Comparison of ENCODE assay signal across 8 cellular contexts in genomic region chr12:128829870-128830504, GRCh38. TPM values are rescaled to one million over a fixed set of nuclear protein-coding genes. Genes with fewer than 3 reads are reported as not detected.
A peak's percentile ranks its signal among the peaks of the same experiment; 100 is the strongest.
DNase-seq lines count a peak whose midpoint lies in the region; ATAC-seq and TF ChIP-seq lines count a peak whose summit lies in the region.

No MANE protein-coding gene starts in this region.

- H3K4me1 Mint-ChIP-seq in activated naive CD8-positive, alpha-beta T cell treated with anti-CD3 and anti-CD28 coated beads, Interleukin-2, amount 50 U/mL, for 24 hours: peaks cover 21% of the 10 kb centered on the region

- H3K4me3 ChIP-seq in upper lobe of right lung: no peak overlapping the region

- H3K4me1 ChIP-seq in upper lobe of right lung: no peaks in the 10 kb centered on the region

- peak overlapping the region; percentile 70 for H3K27ac Mint-ChIP-seq in activated naive CD8-positive, alpha-beta T cell treated with anti-CD3 and anti-CD28 coated beads, Interleukin-2, amount 50 U/mL, for 24 hours

- DNase-seq in activated naive CD8-positive, alpha-beta T cell treated with anti-CD3 and anti-CD28 coated beads, Interleukin-2, amount 50 U/mL, for 24 hours: peak; percentile 24
- DNase-seq in upper lobe of right lung (no peak), SW 1271 (lab: John Stamatoyannopoulos, UW) (no peak), NCI-H2196 (lab: John Stamatoyannopoulos, UW; ENCODE audit: unreplicated experiment) (no peak), caudate nucleus (lab: John Stamatoyannopoulos, UW) (no peak)

- H3K9me3 Mint-ChIP-seq in activated naive CD8-positive, alpha-beta T cell treated with anti-CD3 and anti-CD28 coated beads, Interleukin-2, amount 50 U/mL, for 24 hours: no peaks in the 10 kb centered on the region

- TF ChIP-seq CTCF in upper lobe of right lung (IDR thresholded peaks at IDR 0.05): no peak

- no peak overlapping the region for H3K27ac ChIP-seq in upper lobe of right lung
- no peak overlapping the region for H3K27ac ChIP-seq in caudate nucleus (ENCODE audit: low read depth, low read length)

- H3K36me3 ChIP-seq in upper lobe of right lung: no peaks in the 10 kb centered on the region

- H3K4me3 Mint-ChIP-seq in activated naive CD8-positive, alpha-beta T cell treated with anti-CD3 and anti-CD28 coated beads, Interleukin-2, amount 50 U/mL, for 24 hours: peak overlapping the region; percentile 4

- no peaks in the 10 kb centered on the region for H3K27me3 ChIP-seq in upper lobe of right lung

- intact Hi-C loops in upper lobe of right lung (cut with DNase I): no loop called here

- H3K27me3 Mint-ChIP-seq in activated naive CD8-positive, alpha-beta T cell treated with anti-CD3 and anti-CD28 coated beads, Interleukin-2, amount 50 U/mL, for 24 hours: peaks cover 12% of the 10 kb centered on the region

- ATAC-seq in GM18499 (IDR thresholded peaks at IDR 0.05; ENCODE audit: insufficient read depth, unreplicated experiment) (peak; percentile 79), GM21390 (IDR thresholded peaks at IDR 0.05; ENCODE audit: unreplicated experiment) (peak; percentile 85), HG03571 (IDR thresholded peaks at IDR 0.05; ENCODE audit: unreplicated experiment) (peak; percentile 92), upper lobe of right lung (peak; percentile 91)
- peak; percentile 83 for ATAC-seq in activated naive CD8-positive, alpha-beta T cell treated with anti-CD3 and anti-CD28 coated beads, Interleukin-2, amount 50 U/mL, for 24 hours

- no peaks in the 10 kb centered on the region for H3K9me3 ChIP-seq in upper lobe of right lung

- H3K36me3 Mint-ChIP-seq in activated naive CD8-positive, alpha-beta T cell treated with anti-CD3 and anti-CD28 coated beads, Interleukin-2, amount 50 U/mL, for 24 hours (ENCODE audit: low read depth): no peaks in the 10 kb centered on the region

RNA-seq across cellular contexts. Expression of gene SLC15A4, which starts 6.2 kb away (rescaled TPM):
- 31.3 TPM for total RNA-seq in upper lobe of right lung

RNA-seq across cellular contexts. Expression of gene GLT1D1, which starts 23.3 kb away (rescaled TPM):
- 3.5 TPM for total RNA-seq in upper lobe of right lung
